ENCODE assay signal across 19 cellular contexts in genomic region chr5:146400206-146400605, GRCh38.
"Had no signal": no experiment of that assay in that cellular context is flagged by ENCODE, and none has a peak within 500 bp of the region (broad histone marks: within the 10 kb centered on the region; RNA-seq: fewer than 3 reads in every experiment).

No MANE protein-coding gene starts in this region.

- H3K36me3 ChIP-seq: esophagus squamous epithelium, spleen, tibial nerve had no signal

- H3K4me1 Mint-ChIP-seq: naive B cell; nephron; stimulated activated naive B cell treated with anti-CD40 and anti-IgM and Interleukin-4, amounts not matched to agents 10 μg/mL and 1 μg/mL and 100 μg/mL, for 72 hours; stimulated activated naive CD8-positive, alpha-beta T cell treated with anti-CD3 and anti-CD28 coated beads, Interleukin-15, amount 100 ng/mL, for 72 hours had no signal

- H3K27me3 ChIP-seq: testis had no signal

- H3K4me3 Mint-ChIP-seq: dendritic cell treated with granulocyte-macrophage colony-stimulating factor and Interleukin-4, amounts not matched to agents 40 ng/mL and 50 ng/mL, for 4 days; naive B cell; nephron; stimulated activated naive B cell treated with anti-CD40 and anti-IgM and Interleukin-4, amounts not matched to agents 10 μg/mL and 1 μg/mL and 100 μg/mL, for 72 hours; stimulated activated naive CD8-positive, alpha-beta T cell treated with anti-CD3 and anti-CD28 coated beads, Interleukin-15, amount 100 ng/mL, for 72 hours had no signal

- DNase-seq: esophagus squamous epithelium; head of caudate nucleus; hippocampal formation; kidney glomerular epithelial cell; mesendoderm; naive B cell; psoas muscle; spleen; stimulated activated CD4-positive, alpha-beta T cell treated with anti-CD3 and anti-CD28 coated beads, Interleukin-15, amount 100 ng/mL, for 24 hours; stimulated activated CD4-positive, alpha-beta T cell treated with anti-CD3 and anti-CD28 coated beads, Interleukin-1b, Interleukin-23, amount 100 ng/mL, for 48 hours; stimulated activated CD4-positive, alpha-beta T cell treated with anti-CD3 and anti-CD28 coated beads, Interleukin-4, amount 100 ng/mL, for 24 hours; stimulated activated naive B cell treated with anti-CD40 and anti-IgM and Interleukin-4, amounts not matched to agents 10 μg/mL and 1 μg/mL and 100 μg/mL, for 72 hours; stimulated activated naive CD8-positive, alpha-beta T cell treated with anti-CD3 and anti-CD28 coated beads, Interleukin-15, amount 100 ng/mL, for 72 hours; testis had no signal

- H3K4me3 ChIP-seq: esophagus squamous epithelium, psoas muscle, spleen, testis, tibial nerve had no signal

- H3K79me2 ChIP-seq: parathyroid adenoma had no signal

- H3K9ac ChIP-seq: parathyroid adenoma had no signal

- H3K4me1 ChIP-seq: esophagus squamous epithelium, parathyroid adenoma, psoas muscle, spleen, testis, tibial nerve had no signal

- H3K27ac ChIP-seq: esophagus squamous epithelium, parathyroid adenoma, psoas muscle, spleen, testis, tibial nerve had no signal

- H3K27ac Mint-ChIP-seq: dendritic cell treated with granulocyte-macrophage colony-stimulating factor and Interleukin-4, amounts not matched to agents 40 ng/mL and 50 ng/mL, for 4 days; naive B cell; nephron; stimulated activated naive B cell treated with anti-CD40 and anti-IgM and Interleukin-4, amounts not matched to agents 10 μg/mL and 1 μg/mL and 100 μg/mL, for 72 hours; stimulated activated naive CD8-positive, alpha-beta T cell treated with anti-CD3 and anti-CD28 coated beads, Interleukin-15, amount 100 ng/mL, for 72 hours had no signal

- H3K9me3 Mint-ChIP-seq: dendritic cell treated with granulocyte-macrophage colony-stimulating factor and Interleukin-4, amounts not matched to agents 40 ng/mL and 50 ng/mL, for 4 days; nephron; stimulated activated naive B cell treated with anti-CD40 and anti-IgM and Interleukin-4, amounts not matched to agents 10 μg/mL and 1 μg/mL and 100 μg/mL, for 72 hours; stimulated activated naive CD8-positive, alpha-beta T cell treated with anti-CD3 and anti-CD28 coated beads, Interleukin-15, amount 100 ng/mL, for 72 hours had no signal

- H3K36me3 Mint-ChIP-seq: naive B cell; stimulated activated naive B cell treated with anti-CD40 and anti-IgM and Interleukin-4, amounts not matched to agents 10 μg/mL and 1 μg/mL and 100 μg/mL, for 72 hours had no signal

- ATAC-seq: psoas muscle; sciatic nerve; stimulated activated naive B cell treated with anti-CD40 and anti-IgM and Interleukin-4, amounts not matched to agents 10 μg/mL and 1 μg/mL and 100 μg/mL, for 72 hours; stimulated activated naive CD8-positive, alpha-beta T cell treated with anti-CD3 and anti-CD28 coated beads, Interleukin-15, amount 100 ng/mL, for 72 hours had no signal

- H3K27me3 Mint-ChIP-seq: dendritic cell treated with granulocyte-macrophage colony-stimulating factor and Interleukin-4, amounts not matched to agents 40 ng/mL and 50 ng/mL, for 4 days had no signal

- H3K9me3 ChIP-seq: esophagus squamous epithelium, psoas muscle, spleen, testis, tibial nerve had no signal

- H2AFZ ChIP-seq: parathyroid adenoma had no signal
